Comparison of ENCODE assay signal across 20 cellular contexts in the genomic region with DNA sequence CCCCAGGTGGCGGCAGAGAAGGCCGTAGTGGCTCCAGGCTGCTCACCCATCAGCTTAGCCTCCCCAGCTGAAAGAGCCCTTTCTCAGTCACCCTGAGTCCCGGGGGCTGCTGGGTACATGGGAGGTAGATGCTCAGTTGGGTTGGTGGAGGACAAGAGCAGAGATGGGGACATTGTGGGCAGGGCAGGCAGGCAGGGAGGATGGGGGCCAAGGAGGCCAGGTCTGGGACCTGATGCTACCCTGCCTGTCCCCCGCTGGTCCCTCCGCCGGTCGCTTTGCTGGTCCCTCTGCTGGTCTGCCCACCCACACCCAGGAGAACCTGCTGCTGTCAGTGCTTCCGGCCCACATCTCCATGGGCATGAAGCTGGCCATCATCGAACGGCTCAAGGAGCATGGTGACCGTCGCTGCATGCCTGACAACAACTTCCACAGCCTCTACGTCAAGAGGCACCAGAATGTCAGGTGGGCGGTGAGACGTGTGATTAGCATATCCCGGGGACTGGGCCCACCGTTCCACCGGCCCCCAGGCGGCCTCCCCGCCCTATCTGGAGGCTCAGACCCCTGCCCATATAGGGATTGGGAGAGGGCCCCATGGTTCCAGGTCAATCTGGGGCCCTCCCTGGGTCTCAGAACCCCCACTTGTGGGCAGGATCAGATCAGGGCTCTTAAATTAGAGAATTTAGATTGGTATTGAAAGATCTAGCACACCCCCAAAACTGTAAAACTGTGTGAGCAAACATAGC.
"Had no signal": no experiment of that assay in that cellular context is flagged by ENCODE, and none has a peak within 500 bp of the region (broad histone marks: within the 10 kb centered on the region; RNA-seq: fewer than 3 reads in every experiment).

No MANE protein-coding gene starts in this region.

- H3K4me1 ChIP-seq: uterus had no signal

- DNase-seq: activated CD4-positive, CD25-positive, alpha-beta regulatory T cell treated with anti-CD3 and anti-CD28 coated beads, Interleukin-2, amount 50 U/mL, for 72 hours; activated naive CD4-positive, alpha-beta T cell treated with anti-CD3 and anti-CD28 coated beads for 36 hours; activated T-cell treated with anti-CD3 and anti-CD28 coated beads, Interleukin-2, amount 50 U/mL, for 1 hour; amygdala; cerebellar nuclear complex; cortex of kidney; nephron progenitor cell; nucleus accumbens; small intestine; stimulated activated CD4-positive, alpha-beta T cell treated with anti-CD3 and anti-CD28 coated beads, Interleukin-2, amount 100 ng/mL, for 24 hours; stimulated activated naive B cell treated with anti-CD40 and anti-IgM and Interleukin-4, amounts not matched to agents 10 μg/mL and 1 μg/mL and 100 μg/mL, for 72 hours; T-helper 1 cell; trophoblast cell; uterus; WERI-Rb-1 had no signal

- H3K4me3 ChIP-seq: uterus had no signal

- FAIRE-seq: bronchial epithelial cell, endometrium, small intestine, TTC549 had no signal

- H3K27ac ChIP-seq: uterus, WERI-Rb-1 had no signal

- H3K4me3 Mint-ChIP-seq: activated naive CD4-positive, alpha-beta T cell treated with anti-CD3 and anti-CD28 coated beads for 36 hours; memory B cell; nephron progenitor cell; stimulated activated naive B cell treated with anti-CD40 and anti-IgM and Interleukin-4, amounts not matched to agents 10 μg/mL and 1 μg/mL and 100 μg/mL, for 72 hours had no signal

- H3K27ac Mint-ChIP-seq: activated naive CD4-positive, alpha-beta T cell treated with anti-CD3 and anti-CD28 coated beads for 36 hours had no signal

- H3K27me3 Mint-ChIP-seq: memory B cell; stimulated activated naive B cell treated with anti-CD40 and anti-IgM and Interleukin-4, amounts not matched to agents 10 μg/mL and 1 μg/mL and 100 μg/mL, for 72 hours had no signal

- H3K36me3 ChIP-seq: uterus had no signal

- H3K9me3 Mint-ChIP-seq: activated naive CD4-positive, alpha-beta T cell treated with anti-CD3 and anti-CD28 coated beads for 36 hours; memory B cell; nephron progenitor cell; stimulated activated naive B cell treated with anti-CD40 and anti-IgM and Interleukin-4, amounts not matched to agents 10 μg/mL and 1 μg/mL and 100 μg/mL, for 72 hours had no signal

- H3K9me3 ChIP-seq: uterus had no signal

- ATAC-seq: sciatic nerve; stimulated activated naive B cell treated with anti-CD40 and anti-IgM and Interleukin-4, amounts not matched to agents 10 μg/mL and 1 μg/mL and 100 μg/mL, for 72 hours had no signal
